ENCODE assay signal across 21 cellular contexts in the genomic region with DNA sequence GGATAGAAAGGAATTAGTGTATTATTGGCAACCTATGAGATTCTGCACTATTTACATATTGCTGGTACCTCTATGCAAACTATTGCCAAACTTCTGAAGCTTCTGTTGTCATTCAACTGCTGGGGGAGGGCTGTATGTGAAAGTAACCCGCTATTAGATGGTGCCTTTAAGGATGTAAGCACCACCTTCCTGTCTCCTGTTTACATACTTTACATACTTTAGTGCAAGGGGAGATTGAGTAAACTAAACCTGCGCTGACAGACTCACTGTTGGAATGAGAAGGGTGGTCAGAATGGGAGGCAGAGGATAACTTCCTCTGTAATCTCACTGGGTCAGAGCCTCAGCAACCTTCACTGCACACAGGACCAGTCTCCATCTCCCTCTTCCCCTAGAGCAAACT.
DNase-seq lines count a peak whose midpoint lies in the region; ATAC-seq, FAIRE-seq and TF ChIP-seq lines count a peak whose summit lies in the region.
"Had no signal": no experiment of that assay in that cellular context is flagged by ENCODE, and none has a peak within 500 bp of the region (broad histone marks: within the 10 kb centered on the region; RNA-seq: fewer than 3 reads in every experiment).

No MANE protein-coding gene starts in this region.

- H3K4me3 ChIP-seq in AG10803 (ENCODE audit: low read length) (no peak overlapping the region), HUES48 (ENCODE audit: low read depth, low read length) (no peak overlapping the region), keratinocyte (ENCODE audit: control insufficient read depth in 2 of 3, extremely low read depth in 1 of 3, insufficient read depth in 2 of 3, low read depth in 1 of 3, low read length in 3 of 3) (no peak overlapping the region)
- H3K4me3 ChIP-seq: ascending aorta, colonic mucosa, gastrocnemius medialis had no signal

- dilution Hi-C loops in keratinocyte (cut with MboI; ENCODE audit: extremely low pct_ligation_motif_present, low sequenced_read_pairs): no loop called here

- peak overlapping the region; percentile 27 for H3K27ac ChIP-seq in HUES48 (ENCODE audit: low read depth, low read length)
- H3K27ac ChIP-seq in keratinocyte (ENCODE audit: control insufficient read depth, insufficient read depth, low read length): no peak overlapping the region
- H3K27ac ChIP-seq: ascending aorta, colonic mucosa, gastrocnemius medialis had no signal

- FAIRE-seq in keratinocyte (lab: Jason Lieb, UNC): peak; percentile 51
- FAIRE-seq: endothelial cell of umbilical vein had no signal

- no peak for ATAC-seq in HG03571 (IDR thresholded peaks at IDR 0.05; ENCODE audit: unreplicated experiment)
- ATAC-seq in GM21737 (IDR thresholded peaks at IDR 0.05; ENCODE audit: unreplicated experiment): no peak
- ATAC-seq: gastrocnemius medialis, right cardiac atrium had no signal

- H3K4me2 ChIP-seq in keratinocyte (ENCODE audit: control insufficient read depth, extremely low read depth, insufficient read depth, low read depth, low read length): no peak overlapping the region

- no peaks in the 10 kb centered on the region for H3K9me1 ChIP-seq in keratinocyte (ENCODE audit: control insufficient read depth, extremely low read depth, insufficient read depth, low read length)

- H3K27me3 ChIP-seq in HUES48 (ENCODE audit: control insufficient read depth, insufficient read depth, low read length): no peaks in the 10 kb centered on the region
- H3K27me3 ChIP-seq in keratinocyte (ENCODE audit: control insufficient read depth, extremely low read depth, insufficient read depth, low read length): no peaks in the 10 kb centered on the region
- H3K27me3 ChIP-seq: ascending aorta, colonic mucosa, gastrocnemius medialis had no signal

- intact Hi-C loops in posterior vena cava (cut with DNase I): no loop called here

- H3K36me3 ChIP-seq in HUES48 (ENCODE audit: control insufficient read depth, insufficient read depth, low read length) (no peaks in the 10 kb centered on the region), keratinocyte (ENCODE audit: control insufficient read depth in 2 of 2, extremely low read depth in 1 of 2, insufficient read depth in 2 of 2, low read length in 2 of 2) (peaks cover 0 to 3% of the 10 kb centered on the region in 2 experiments)
- H3K36me3 ChIP-seq: colonic mucosa had no signal

- no peaks in the 10 kb centered on the region for H4K20me1 ChIP-seq in keratinocyte (ENCODE audit: control insufficient read depth, extremely low read depth, insufficient read depth, low read length)

- DNase-seq in AG10803 (ENCODE audit: low read depth) (peak; percentile 40), amniotic epithelial cell (ENCODE audit: low read depth) (peak; percentile 74), keratinocyte (ENCODE audit: low read depth, low spot score) (no peak), SKM-1 (lab: John Stamatoyannopoulos, UW; ENCODE audit: unreplicated experiment) (no peak), posterior vena cava (ENCODE audit: low spot score) (no peak)
- DNase-seq: activated CD4-positive, alpha-beta T cell treated with anti-CD3 and anti-CD28 coated beads for 4 hours; activated CD8-positive, alpha-beta memory T cell treated with anti-CD3 and anti-CD28 coated beads, Interleukin-2, amount 50 U/mL, for 4 hours; activated naive CD4-positive, alpha-beta T cell; CD8-positive, alpha-beta memory T cell; colonic mucosa; gastrocnemius medialis; immature natural killer cell; NCI-H1417; NK-92 treated with Interleukin-12 subunit alpha and Interleukin-12 subunit beta, amount 100 ng/mL, for 24 hours; right cardiac atrium; SIG-M5 had no signal

- H3K9me3 ChIP-seq in HUES48 (ENCODE audit: control insufficient read depth, insufficient read depth, low read length) (0 out of 2 replicates have a peak, but pooled peaks cover 2% of the 10 kb centered on the region), keratinocyte (ENCODE audit: control insufficient read depth, low read depth, low read length) (no peaks in the 10 kb centered on the region)
- H3K9me3 ChIP-seq: ascending aorta, colonic mucosa, gastrocnemius medialis had no signal

- H3K4me1 ChIP-seq in HUES48 (ENCODE audit: control insufficient read depth, insufficient read depth, low read length) (peaks cover 14% of the 10 kb centered on the region), keratinocyte (ENCODE audit: control insufficient read depth, extremely low read depth, insufficient read depth, low read length) (peaks cover 3% of the 10 kb centered on the region)
- H3K4me1 ChIP-seq: ascending aorta, colonic mucosa, gastrocnemius medialis had no signal

- TF ChIP-seq CTCF in AG10803 (conservative IDR thresholded peaks at IDR 0.05; ENCODE audit: low read length) (no peak), keratinocyte (optimal IDR thresholded peaks at IDR 0.05 in 1 of 3, IDR thresholded peaks at IDR 0.05 in 1 of 3, conservative IDR thresholded peaks at IDR 0.05 in 1 of 3; ENCODE audit: extremely low read depth in 1 of 3, insufficient read depth in 2 of 3, low read length in 3 of 3) (no peak)

- no peak overlapping the region for H2AFZ ChIP-seq in keratinocyte (ENCODE audit: control insufficient read depth, low read length)

- H3K79me2 ChIP-seq in keratinocyte (ENCODE audit: control insufficient read depth, insufficient read depth, low read length): no peaks in the 10 kb centered on the region

- H3K9ac ChIP-seq in HUES48 (ENCODE audit: low read depth, low read length) (no peak overlapping the region), keratinocyte (ENCODE audit: control insufficient read depth, extremely low read depth, insufficient read depth, low read length) (no peak overlapping the region)

Comparison
In these comparisons a context has a peak if more than half of its experiments do, and no peak if none do; other contexts are left out.
1. DNase-seq: peak in AG10803 (single experiment) and amniotic epithelial cell (single experiment); none in keratinocyte (single experiment), SKM-1 (single experiment) and posterior vena cava (single experiment).